Comparison of ENCODE assay signal across 8 cellular contexts in genomic region chr20:31595654-31596411, GRCh38. TPM values are rescaled to one million over a fixed set of nuclear protein-coding genes. Genes with fewer than 3 reads are reported as not detected.
DNase-seq lines count a peak whose midpoint lies in the region; ATAC-seq, FAIRE-seq and TF ChIP-seq lines count a peak whose summit lies in the region.

No MANE protein-coding gene starts in this region.

- H3K9me3 ChIP-seq in right cardiac atrium (ENCODE audit: control insufficient read depth, low read length) (no peaks in the 10 kb centered on the region), small intestine (ENCODE audit: control insufficient read depth, low read depth) (no peaks in the 10 kb centered on the region)

- FAIRE-seq in small intestine (lab: Jason Lieb, UNC), result no peak
- no peak for FAIRE-seq in GM12891 (lab: Jason Lieb, UNC)

- H3K4me1 ChIP-seq in right cardiac atrium (ENCODE audit: control insufficient read depth, insufficient read depth, low read length) (peaks cover 6% of the 10 kb centered on the region), small intestine (ENCODE audit: control insufficient read depth in 2 of 2, insufficient read depth in 1 of 2, low read depth in 1 of 2, low read length in 1 of 2) (peaks cover 0 to 8% of the 10 kb centered on the region in 2 donors)

- H3K27me3 ChIP-seq in H7 (ENCODE audit: control insufficient read depth, insufficient read depth, low read length), result no peaks in the 10 kb centered on the region
- H3K27me3 ChIP-seq in right cardiac atrium (ENCODE audit: control insufficient read depth, insufficient read depth), result no peaks in the 10 kb centered on the region
- H3K27me3 ChIP-seq in small intestine (ENCODE audit: control insufficient read depth in 2 of 2, insufficient read depth in 2 of 2, low read length in 2 of 2), result no peaks in the 10 kb centered on the region

- no peaks in the 10 kb centered on the region for H3K36me3 ChIP-seq in H7 (replicated peaks; ENCODE audit: control insufficient read depth, insufficient read depth, low read length)
- no peaks in the 10 kb centered on the region for H3K36me3 ChIP-seq in small intestine (ENCODE audit: control insufficient read depth in 2 of 2, insufficient read depth in 2 of 2, low read length in 2 of 2)

- no peaks in the 10 kb centered on the region for H3K4me1 Mint-ChIP-seq in activated T-helper 17 cell treated with anti-CD3 and anti-CD28 coated beads, Interleukin-2, amount 50 U/mL, for 72 hours

- H3K4me3 ChIP-seq in H7 (ENCODE audit: insufficient read depth, low read depth, low read length), result no peak overlapping the region
- no peak overlapping the region for H3K4me3 ChIP-seq in right cardiac atrium (ENCODE audit: low read length)
- no peak overlapping the region for H3K4me3 ChIP-seq in small intestine (ENCODE audit: low read depth in 1 of 2, low read length in 2 of 2)

- H3K9me3 Mint-ChIP-seq in activated T-helper 17 cell treated with anti-CD3 and anti-CD28 coated beads, Interleukin-2, amount 50 U/mL, for 72 hours, result no peaks in the 10 kb centered on the region

- no peak overlapping the region for H3K4me3 Mint-ChIP-seq in activated T-helper 17 cell treated with anti-CD3 and anti-CD28 coated beads, Interleukin-2, amount 50 U/mL, for 72 hours

- H3K27ac Mint-ChIP-seq in activated T-helper 17 cell treated with anti-CD3 and anti-CD28 coated beads, Interleukin-2, amount 50 U/mL, for 72 hours, result peak overlapping the region; percentile 13

- 20% methylated on average over 15 of the region's 15 CpGs for WGBS in right cardiac atrium
- WGBS in small intestine, 3 donors, result 19 to 44% (median 41%) methylated on average over 13 to 15 of the region's 15 CpGs

- ATAC-seq in activated T-helper 17 cell treated with anti-CD3 and anti-CD28 coated beads, Interleukin-2, amount 50 U/mL, for 72 hours (replicated peaks), result no peak
- ATAC-seq in right cardiac atrium (peak; percentile 93 to 96), GM21526 (IDR thresholded peaks at IDR 0.05; ENCODE audit: low FRiP score, unreplicated experiment) (no peak)
- ATAC-seq in activated CD4-positive, CD25-positive, alpha-beta regulatory T cell treated with anti-CD3 and anti-CD28 coated beads, Interleukin-2, amount 50 U/mL, for 24 hours, result no peak

- H3K27ac ChIP-seq in right cardiac atrium (ENCODE audit: low read length), result peak overlapping the region; percentile 97
- peak overlapping the region; percentile 82 to 89 for H3K27ac ChIP-seq in small intestine (ENCODE audit: low read depth in 1 of 2, low read length in 1 of 2)

- no peak for TF ChIP-seq POLR2A in GM12891 (IDR thresholded peaks at IDR 0.05; ENCODE audit: low read depth, low read length)

- peaks cover 4% of the 10 kb centered on the region for H3K27me3 Mint-ChIP-seq in activated T-helper 17 cell treated with anti-CD3 and anti-CD28 coated beads, Interleukin-2, amount 50 U/mL, for 72 hours

- intact Hi-C loops in right cardiac atrium (cut with DNase I), result no loop called here

- H3K36me3 Mint-ChIP-seq in activated T-helper 17 cell treated with anti-CD3 and anti-CD28 coated beads, Interleukin-2, amount 50 U/mL, for 72 hours (ENCODE audit: low read depth), result no peaks in the 10 kb centered on the region

- peak; percentile 89 for DNase-seq in H7
- peak; percentile 96 to 98 (median 97) for DNase-seq in right cardiac atrium
- peak; percentile 96 for DNase-seq in small intestine
- no peak for DNase-seq in NCI-H1417 treated with DMSO at 0.1 percent for 48 hours (lab: John Stamatoyannopoulos, UW)
- DNase-seq in GM12891 (ENCODE audit: insufficient read length, low spot score), result no peak

TF ChIP-seq in GM12891, 5 proteins besides CTCF, POLR2A, EP300 and RAD21:
- TF ChIP-seq SPI1 (IDR thresholded peaks at IDR 0.05; ENCODE audit: low read depth, low read length), result no peak

RNA-seq across cellular contexts. Expression of gene ID1, which starts 9.3 kb away (rescaled TPM):
- total RNA-seq in H7 (2014; rRNA removed; shearing (Covaris generic)), result 424 and 491 TPM in 2 replicates
- 1 to 10 TPM; 2.9 to 5.3 TPM for total RNA-seq in activated T-helper 17 cell treated with anti-CD3 and anti-CD28 coated beads, Interleukin-2, amount 50 U/mL, for 72 hours
- total RNA-seq in right cardiac atrium, result 100 to 1,000 TPM; 122 to 188 (median 134) TPM
- polyA plus RNA-seq in right cardiac atrium (273 TPM), small intestine (100 to 1,000 TPM; 215 to 335 (median 284) TPM)
- polyA plus RNA-seq in GM12891 (2012; ENCODE audit: low read depth, missing spikeins), result 0.53 TPM

RNA-seq across cellular contexts. Expression of gene COX4I2, which starts 41.9 kb away (rescaled TPM):
- total RNA-seq in H7 (2014; rRNA removed; shearing (Covaris generic)), result 0.21 TPM in 1 of 2 replicates, not detected in the other
- total RNA-seq in activated T-helper 17 cell treated with anti-CD3 and anti-CD28 coated beads, Interleukin-2, amount 50 U/mL, for 72 hours, result not detected
- total RNA-seq in right cardiac atrium, result 10 to 100 TPM in 1 of 4 donors, 1 to 10 TPM in 3; 3.1 to 13.2 (median 9.0) TPM
- polyA plus RNA-seq in right cardiac atrium (29.5 TPM), small intestine (1 to 10 TPM in 1 of 3 donors, not detected in 2; 3.7 TPM)
- not detected for polyA plus RNA-seq in GM12891 (2012; ENCODE audit: low read depth, missing spikeins)

Comparison
In these comparisons a context has a peak if more than half of its experiments do, and no peak if none do; other contexts are left out.
1. DNase-seq: peak in H7 (single experiment), right cardiac atrium (3 of 3) and small intestine (single experiment); none in NCI-H1417 treated with DMSO at 0.1 percent for 48 hours (single experiment) and GM12891 (single experiment).
2. ATAC-seq: peak in right cardiac atrium (2 of 2); none in activated T-helper 17 cell treated with anti-CD3 and anti-CD28 coated beads, Interleukin-2, amount 50 U/mL, for 72 hours (single experiment), activated CD4-positive, CD25-positive, alpha-beta regulatory T cell treated with anti-CD3 and anti-CD28 coated beads, Interleukin-2, amount 50 U/mL, for 24 hours (0 of 2) and GM21526 (single experiment).
3. RNA of gene ID1, which starts 9.3 kb away (total RNA-seq): 424 to 491 TPM in H7 and 122 to 188 TPM in right cardiac atrium; 2.9 to 5.3 TPM in activated T-helper 17 cell treated with anti-CD3 and anti-CD28 coated beads, Interleukin-2, amount 50 U/mL, for 72 hours; every median in the first group is over 10 times any median in the second.